ENCODE assay signal across 8 cellular contexts in the genomic region with DNA sequence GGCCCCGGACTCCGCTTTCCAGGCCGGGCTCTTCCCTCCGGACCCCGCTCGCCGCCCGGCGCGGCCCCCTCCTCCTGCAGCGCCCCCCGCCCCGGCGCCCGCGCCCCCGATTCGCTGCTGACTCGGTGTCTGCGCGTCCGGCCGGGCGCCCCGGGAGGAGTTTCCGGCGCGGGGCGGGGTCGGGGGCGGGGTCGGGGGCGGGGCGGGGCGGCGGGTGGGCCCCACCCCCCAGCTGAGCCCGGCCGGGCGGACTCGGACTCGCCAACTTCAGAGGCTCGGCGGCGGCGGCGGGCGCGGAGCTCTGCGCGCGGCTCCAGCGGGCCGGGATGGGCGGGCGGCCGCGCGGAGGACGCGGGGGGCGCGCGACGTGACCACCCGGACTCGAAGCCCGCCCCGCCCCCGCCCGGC. TPM values are rescaled to one million over a fixed set of nuclear protein-coding genes. Genes with fewer than 3 reads are reported as not detected.
DNase-seq lines count a peak whose midpoint lies in the region; ATAC-seq and TF ChIP-seq lines count a peak whose summit lies in the region.

A gene with protein sequence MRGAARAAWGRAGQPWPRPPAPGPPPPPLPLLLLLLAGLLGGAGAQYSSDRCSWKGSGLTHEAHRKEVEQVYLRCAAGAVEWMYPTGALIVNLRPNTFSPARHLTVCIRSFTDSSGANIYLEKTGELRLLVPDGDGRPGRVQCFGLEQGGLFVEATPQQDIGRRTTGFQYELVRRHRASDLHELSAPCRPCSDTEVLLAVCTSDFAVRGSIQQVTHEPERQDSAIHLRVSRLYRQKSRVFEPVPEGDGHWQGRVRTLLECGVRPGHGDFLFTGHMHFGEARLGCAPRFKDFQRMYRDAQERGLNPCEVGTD (plus strand): TSS at position 270 of the 408 bp plus-strand sequence. CDS start 207 bp downstream, outside the sequence.

- peaks cover 19% of the 10 kb centered on the region for H3K4me1 Mint-ChIP-seq in T-helper 17 cell

- H3K36me3 ChIP-seq in aorta (ENCODE audit: control insufficient read depth in 1 of 2, insufficient read depth in 2 of 2, low read length in 1 of 2), result no peaks in the 10 kb centered on the region

- ATAC-seq in HG03442 (IDR thresholded peaks at IDR 0.05; ENCODE audit: unreplicated experiment) (peak; percentile 36), T-helper 17 cell (peak; percentile 59), aorta (ENCODE audit: low FRiP score) (peak; percentile 56)

- in situ Hi-C loops in astrocyte of the cerebellum (cut with HindIII; ENCODE audit: low sequenced_read_pairs), result no loop called here

- peak within 1 kb of the TSS; percentile 77 for H3K4me3 Mint-ChIP-seq in T-helper 17 cell

- intact Hi-C loops in aorta (cut with DNase I), result loop anchor here in 1 of 2 donors (5.0 kb wide), 2 partner anchors 117 to 297 kb away; no protein-coding TSS in a partner anchor

- no peaks in the 10 kb centered on the region for H3K4me1 ChIP-seq in aorta (ENCODE audit: control insufficient read depth in 1 of 2, insufficient read depth in 2 of 2, low read length in 2 of 2)

- peak within 1 kb of the TSS; percentile 46 to 76 for H3K27ac ChIP-seq in aorta (ENCODE audit: low read depth in 1 of 2, low read length in 2 of 2)

- H3K27me3 ChIP-seq in aorta (ENCODE audit: control insufficient read depth in 1 of 2, insufficient read depth in 2 of 2, low read length in 1 of 2), result no peaks in the 10 kb centered on the region

- no peaks in the 10 kb centered on the region for H3K36me3 Mint-ChIP-seq in T-helper 17 cell (ENCODE audit: low read depth)

- no peak within 1 kb of the TSS for H3K27ac Mint-ChIP-seq in T-helper 17 cell

- no peaks in the 10 kb centered on the region for H3K27me3 Mint-ChIP-seq in T-helper 17 cell

- no peak for TF ChIP-seq CTCF in astrocyte of the cerebellum (IDR thresholded peaks at IDR 0.05; ENCODE audit: low read depth, low read length, missing control alignments)

- WGBS in aorta, 2 donors, result 0 to 1% methylated on average over 30 to 70 of the region's 70 CpGs

- H3K4me3 ChIP-seq in astrocyte of the cerebellum (ENCODE audit: low read depth, low read length), result peak within 1 kb of the TSS; percentile 61
- H3K4me3 ChIP-seq in aorta (ENCODE audit: low read length in 2 of 2), result peak within 1 kb of the TSS; percentile 92 to 95

- DNase-seq in NCI-H1092 treated with DMSO at 0.1 percent for 48 hours (lab: John Stamatoyannopoulos, UW) (peak; percentile 17), NCI-H1092 (lab: John Stamatoyannopoulos, UW) (no peak), T-helper 17 cell (peak; percentile 41 to 59 (median 56)), astrocyte of the cerebellum (ENCODE audit: low read depth) (no peak), hepatic stellate cell (ENCODE audit: low spot score) (peak; percentile 91), pulmonary artery endothelial cell (ENCODE audit: low read depth, low spot score) (no peak), aorta (peak; percentile 89 to 95)

- H3K9me3 ChIP-seq in T-helper 17 cell (ENCODE audit: control insufficient read depth, low read length, poor library complexity, severe bottlenecking) (no peaks in the 10 kb centered on the region), aorta (ENCODE audit: control insufficient read depth, low read length) (no peaks in the 10 kb centered on the region)

RNA-seq across cellular contexts. Expression of the gene that starts here (rescaled TPM):
- 10 to 100 TPM; 24.0 to 26.2 TPM for total RNA-seq in T-helper 17 cell
- 30.8 and 63.3 TPM in 2 replicates for total RNA-seq in pulmonary artery endothelial cell
- 100 to 1,000 TPM; 126 to 176 TPM for total RNA-seq in aorta
- 10 to 100 TPM; 35.3 to 81.5 TPM for polyA plus RNA-seq in aorta

Comparison
In these comparisons a context has a peak if more than half of its experiments do, and no peak if none do; other contexts are left out.
1. DNase-seq: peak in NCI-H1092 treated with DMSO at 0.1 percent for 48 hours (single experiment), T-helper 17 cell (3 of 3), hepatic stellate cell (single experiment) and aorta (2 of 2); none in NCI-H1092 (single experiment), astrocyte of the cerebellum (single experiment) and pulmonary artery endothelial cell (single experiment).
2. Peak in every context shown above with its lines, with median percentiles within 50 percentile points of each other: ATAC-seq.